In the genomic region with DNA sequence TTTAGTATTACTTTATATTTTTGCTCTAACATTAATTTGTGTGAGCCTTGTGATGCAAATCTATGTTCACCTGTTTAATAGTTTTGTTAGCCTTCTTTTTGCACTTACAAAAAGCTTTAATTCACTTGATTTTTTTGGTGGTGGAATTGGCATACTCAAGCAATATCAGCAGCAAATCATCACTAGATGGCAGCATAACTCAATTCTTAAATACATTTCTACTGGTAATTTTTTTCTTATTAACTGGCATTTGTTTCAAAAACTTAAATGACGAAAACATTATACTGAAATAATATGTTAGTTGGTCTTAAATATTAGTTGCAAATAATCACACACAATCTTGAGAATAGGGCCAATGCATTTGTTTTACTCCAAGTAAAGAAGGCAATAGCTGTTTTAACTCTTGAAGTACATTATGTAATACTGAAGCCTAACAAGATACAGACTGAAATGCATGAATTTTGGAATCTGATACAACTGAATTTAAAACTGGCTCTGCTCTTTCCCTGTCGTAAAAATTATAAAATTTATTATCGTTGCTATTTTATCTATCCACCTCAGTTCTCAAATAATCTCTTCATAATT, we compare ENCODE assay signal across 8 cellular contexts.
A peak's percentile ranks its signal among the peaks of the same experiment; 100 is the strongest.
DNase-seq lines count a peak whose midpoint lies in the region; ATAC-seq and TF ChIP-seq lines count a peak whose summit lies in the region.

No MANE protein-coding gene starts in this region.

- H3K9ac ChIP-seq in OCI-LY3 (ENCODE audit: low read length): no peak overlapping the region

- ATAC-seq in psoas muscle (no peak), HG03045 (IDR thresholded peaks at IDR 0.05; ENCODE audit: unreplicated experiment) (no peak)
- ATAC-seq in natural killer cell treated with Interleukin-12 subunit alpha and Interleukin-12 subunit beta and Interleukin-15 and Interleukin-18, amount 100 ng/mL, for 72 hours: no peak

- TF ChIP-seq CTCF in OCI-LY3 (IDR thresholded peaks at IDR 0.05; ENCODE audit: low read depth, low read length) (peak; percentile 80), esophagus muscularis mucosa (IDR thresholded peaks at IDR 0.05) (peak in 2 of 3 experiments; percentile 45 to 49), psoas muscle (IDR thresholded peaks at IDR 0.05) (peak; percentile 48)

- H3K4me1 Mint-ChIP-seq in natural killer cell treated with Interleukin-12 subunit alpha and Interleukin-12 subunit beta and Interleukin-15 and Interleukin-18, amount 100 ng/mL, for 72 hours (ENCODE audit: low read depth in 2 of 2): no peaks in the 10 kb centered on the region

- TF ChIP-seq EP300 in esophagus muscularis mucosa (IDR thresholded peaks at IDR 0.05): no peak

- H3K36me3 ChIP-seq in OCI-LY3 (replicated peaks; ENCODE audit: low read depth, low read length): no peaks in the 10 kb centered on the region
- no peaks in the 10 kb centered on the region for H3K36me3 ChIP-seq in esophagus muscularis mucosa
- H3K36me3 ChIP-seq in psoas muscle (ENCODE audit: insufficient read depth in 1 of 2, low read depth in 1 of 2): no peaks in the 10 kb centered on the region

- H3K9me3 ChIP-seq in OCI-LY3 (ENCODE audit: insufficient read depth, low read length) (no peaks in the 10 kb centered on the region), esophagus muscularis mucosa (no peaks in the 10 kb centered on the region), psoas muscle (no peaks in the 10 kb centered on the region)

- no peak overlapping the region; the same call in 1 of the 2 replicates for H3K4me3 ChIP-seq in OCI-LY3 (ENCODE audit: low read length)
- no peak overlapping the region for H3K4me3 ChIP-seq in esophagus muscularis mucosa
- no peak overlapping the region for H3K4me3 ChIP-seq in psoas muscle

- H3K27ac ChIP-seq in OCI-LY3 (ENCODE audit: low read length): no peak overlapping the region
- H3K27ac ChIP-seq in esophagus muscularis mucosa (replicated peaks in 1 of 4): no peak overlapping the region
- no peak overlapping the region for H3K27ac ChIP-seq in psoas muscle

- peak overlapping the region; percentile 65; the same call in 1 of the 2 replicates for H2AFZ ChIP-seq in OCI-LY3 (ENCODE audit: low read depth, low read length)

- no peak for TF ChIP-seq POLR2A in esophagus muscularis mucosa (IDR thresholded peaks at IDR 0.05; ENCODE audit: low read depth)

- H3K9me3 Mint-ChIP-seq in natural killer cell treated with Interleukin-12 subunit alpha and Interleukin-12 subunit beta and Interleukin-15 and Interleukin-18, amount 100 ng/mL, for 72 hours: peaks cover 4% of the 10 kb centered on the region

- H3K4me1 ChIP-seq in OCI-LY3 (ENCODE audit: low read length) (no peaks in the 10 kb centered on the region), esophagus muscularis mucosa (no peaks in the 10 kb centered on the region), psoas muscle (no peaks in the 10 kb centered on the region)

- intact Hi-C loops in esophagus muscularis mucosa (cut with DNase I): no loop called here
- intact Hi-C loops in psoas muscle (cut with DNase I): no loop called here

- 39% methylated on average over 3 of the region's 3 CpGs for WGBS in esophagus muscularis mucosa
- 18 to 31% (median 22%) methylated on average over 3 of the region's 3 CpGs for WGBS in psoas muscle, 3 donors

- no peak overlapping the region for H3K27ac Mint-ChIP-seq in natural killer cell treated with Interleukin-12 subunit alpha and Interleukin-12 subunit beta and Interleukin-15 and Interleukin-18, amount 100 ng/mL, for 72 hours

- H3K27me3 ChIP-seq in OCI-LY3 (ENCODE audit: low read depth, low read length) (no peaks in the 10 kb centered on the region), esophagus muscularis mucosa (no peaks in the 10 kb centered on the region), psoas muscle (ENCODE audit: insufficient read depth in 3 of 3, low read length in 2 of 3) (no peaks in the 10 kb centered on the region)

- no peak overlapping the region for H3K4me3 Mint-ChIP-seq in natural killer cell treated with Interleukin-12 subunit alpha and Interleukin-12 subunit beta and Interleukin-15 and Interleukin-18, amount 100 ng/mL, for 72 hours

- no peaks in the 10 kb centered on the region for H3K79me2 ChIP-seq in OCI-LY3 (ENCODE audit: low read length)

- no peaks in the 10 kb centered on the region for H4K20me1 ChIP-seq in OCI-LY3 (ENCODE audit: insufficient read depth, low read length)

- DNase-seq in GM04504 (ENCODE audit: low read depth): peak; percentile 10
- peak; percentile 4 for DNase-seq in HPDE6-E6E7 (ENCODE audit: extremely low spot score)
- DNase-seq in esophagus muscularis mucosa (ENCODE audit: extremely low spot score): no peak
- no peak for DNase-seq in psoas muscle
- DNase-seq in natural killer cell treated with Interleukin-12 subunit alpha and Interleukin-12 subunit beta and Interleukin-15 and Interleukin-18, amount 100 ng/mL, for 72 hours (ENCODE audit: low spot score): no peak
- no peak for DNase-seq in activated gamma-delta T cell treated with Interleukin-2 at 50 U/mL for 16 hours

- H3K36me3 Mint-ChIP-seq in natural killer cell treated with Interleukin-12 subunit alpha and Interleukin-12 subunit beta and Interleukin-15 and Interleukin-18, amount 100 ng/mL, for 72 hours: no peaks in the 10 kb centered on the region

- peak overlapping the region; percentile 43 for H3K4me2 ChIP-seq in OCI-LY3 (ENCODE audit: low read length)

- no peaks in the 10 kb centered on the region for H3K27me3 Mint-ChIP-seq in natural killer cell treated with Interleukin-12 subunit alpha and Interleukin-12 subunit beta and Interleukin-15 and Interleukin-18, amount 100 ng/mL, for 72 hours

Comparison
In these comparisons a context has a peak if more than half of its experiments do, and no peak if none do; other contexts are left out.
1. DNase-seq: peak in GM04504 (single experiment) and HPDE6-E6E7 (single experiment); none in esophagus muscularis mucosa (single experiment), psoas muscle (0 of 2), natural killer cell treated with Interleukin-12 subunit alpha and Interleukin-12 subunit beta and Interleukin-15 and Interleukin-18, amount 100 ng/mL, for 72 hours (single experiment) and activated gamma-delta T cell treated with Interleukin-2 at 50 U/mL for 16 hours (single experiment).
2. Peak in every context shown above with its lines, with median percentiles within 50 percentile points of each other: CTCF ChIP-seq.